21 cellular contexts compared by ENCODE assay signal in the genomic region with DNA sequence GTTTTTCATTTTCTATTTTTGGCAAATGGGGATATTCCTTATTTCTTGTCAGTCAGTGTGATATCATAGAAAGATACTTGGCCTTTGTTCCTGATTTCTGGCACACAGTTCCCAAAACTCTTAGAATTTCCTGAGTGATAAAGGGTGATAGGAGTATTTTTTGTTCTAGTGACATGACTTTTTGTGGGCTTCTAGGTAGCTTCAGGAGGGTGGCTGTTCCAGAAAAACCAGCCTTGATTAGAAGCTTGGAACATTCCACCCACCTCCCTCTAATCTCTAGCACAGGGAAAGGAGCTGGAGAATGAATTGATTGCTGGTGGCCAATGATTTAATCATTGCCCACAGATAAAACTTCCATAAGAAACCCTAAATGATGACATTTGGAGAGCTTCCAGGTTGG. TPM values are rescaled to one million over a fixed set of nuclear protein-coding genes. Genes with fewer than 3 reads are reported as not detected.
DNase-seq lines count a peak whose midpoint lies in the region; ATAC-seq, FAIRE-seq and TF ChIP-seq lines count a peak whose summit lies in the region.
"Had no signal": no experiment of that assay in that cellular context is flagged by ENCODE, and none has a peak within 500 bp of the region (broad histone marks: within the 10 kb centered on the region; RNA-seq: fewer than 3 reads in every experiment).

No MANE protein-coding gene starts in this region.

- no peak overlapping the region for H4K5ac ChIP-seq in IMR-90 (ENCODE audit: low read depth, low read length)

- H3K9me3 Mint-ChIP-seq in HFFc6 = no peaks in the 10 kb centered on the region
- H3K9me3 Mint-ChIP-seq: CD14-positive monocyte; CD4-positive, alpha-beta memory T cell; CD4-positive, CD25-positive, alpha-beta regulatory T cell had no signal

- TF ChIP-seq CTCF in HFFc6 (IDR thresholded peaks at IDR 0.05) (no peak), IMR-90 (conservative IDR thresholded peaks at IDR 0.05; ENCODE audit: low read depth, low read length) (no peak), endothelial cell of umbilical vein (IDR thresholded peaks at IDR 0.05; ENCODE audit: extremely low read depth in 1 of 2, insufficient read depth in 1 of 2, low read depth in 1 of 2, low read length in 2 of 2) (no peak)

- DNase-seq in HFFc6 (no peak), IMR-90 (no peak), endothelial cell of umbilical vein (ENCODE audit: low read depth, low spot score) (no peak), NCI-H2029 (lab: John Stamatoyannopoulos, UW) (no peak), midbrain (lab: John Stamatoyannopoulos, UW) (no peak)
- DNase-seq: 8988T; ACHN; BE2C; C1 segment of cervical spinal cord; Caco-2; Calu3; CD4-positive, alpha-beta memory T cell; CD4-positive, CD25-positive, alpha-beta regulatory T cell; DMS79 treated with DMSO at 0.1 percent for 48 hours; GF-D8 had no signal

- H4K91ac ChIP-seq in IMR-90 (ENCODE audit: insufficient read depth, low read depth, low read length) = no peak overlapping the region

- no peaks in the 10 kb centered on the region for H3K79me1 ChIP-seq in IMR-90 (ENCODE audit: low read depth in 1 of 2, low read length in 2 of 2)

- H2AFZ ChIP-seq in IMR-90 (replicated peaks; ENCODE audit: low read length, poor library complexity) = no peak overlapping the region
- peak overlapping the region; percentile 4 for H2AFZ ChIP-seq in endothelial cell of umbilical vein (ENCODE audit: low read depth, low read length)

- dilution Hi-C loops in IMR-90 (cut with HindIII; ENCODE audit: low sequenced_read_pairs, unreplicated experiment) = no loop called here
- dilution Hi-C loops in endothelial cell of umbilical vein (cut with MboI; ENCODE audit: extremely low pct_ligation_motif_present, low sequenced_read_pairs) = no loop called here

- CTCF ChIA-PET in IMR-90 (lab: Yijun Ruan, JAX) = no interaction called here
- CTCF ChIA-PET in endothelial cell of umbilical vein (lab: Charles Lee) = interaction anchor here (1.6 to 5.9 kb wide), 3 partner anchors 17 to 73 kb away, joined by 4 to 53 read pairs (median 5); no protein-coding TSS in a partner anchor

- H3K9me3 ChIP-seq in IMR-90 (ENCODE audit: control insufficient read depth, insufficient read depth, low read length) = no peaks in the 10 kb centered on the region
- no peaks in the 10 kb centered on the region for H3K9me3 ChIP-seq in endothelial cell of umbilical vein (replicated peaks; ENCODE audit: control insufficient read depth, insufficient read depth, low read length)
- H3K9me3 ChIP-seq: BE2C, BLaER1, Caco-2 had no signal

- FAIRE-seq in endothelial cell of umbilical vein (lab: Jason Lieb, UNC) = no peak
- FAIRE-seq: D721Med, GM12891, GM19239 had no signal

- in situ Hi-C loops in IMR-90 (cut with MboI; ENCODE audit: low sequenced_read_pairs) = no loop called here

- no peak overlapping the region for H3K27ac ChIP-seq in IMR-90 (ENCODE audit: insufficient read depth, low read length)
- peak overlapping the region; percentile 95 for H3K27ac ChIP-seq in endothelial cell of umbilical vein (ENCODE audit: insufficient read depth, low read depth, low read length)
- H3K27ac ChIP-seq: BLaER1 had no signal

- POLR2A ChIA-PET in IMR-90 (lab: Charles Lee; ENCODE audit: unreplicated experiment) (no interaction called here), endothelial cell of umbilical vein (lab: Charles Lee) (no interaction called here)

- H3K56ac ChIP-seq in IMR-90 (ENCODE audit: extremely low read depth, insufficient read depth, low read length) = no peak overlapping the region

- ATAC-seq in IMR-90 (ENCODE audit: low read depth) (no peak), GM19452 (IDR thresholded peaks at IDR 0.05; ENCODE audit: unreplicated experiment) (no peak)

- no peak overlapping the region for H2BK120ac ChIP-seq in IMR-90 (ENCODE audit: low read depth, low read length)

- H3K36me3 Mint-ChIP-seq in HFFc6 (ENCODE audit: low read depth) = no peaks in the 10 kb centered on the region
- H3K36me3 Mint-ChIP-seq: CD14-positive monocyte; CD4-positive, alpha-beta memory T cell; CD4-positive, CD25-positive, alpha-beta regulatory T cell had no signal

- no peaks in the 10 kb centered on the region for H3K27me3 Mint-ChIP-seq in HFFc6 (ENCODE audit: insufficient read depth)

- no peak overlapping the region for H3K4me3 Mint-ChIP-seq in HFFc6
- H3K4me3 Mint-ChIP-seq: CD14-positive monocyte; CD4-positive, alpha-beta memory T cell; CD4-positive, CD25-positive, alpha-beta regulatory T cell had no signal

- peaks cover 64% of the 10 kb centered on the region for H3K4me1 Mint-ChIP-seq in HFFc6 (ENCODE audit: low read depth)

- H3K27me3 ChIP-seq in IMR-90 (ENCODE audit: control insufficient read depth, insufficient read depth, low read length) (no peaks in the 10 kb centered on the region), endothelial cell of umbilical vein (ENCODE audit: control insufficient read depth in 2 of 2, insufficient read depth in 2 of 2, low read length in 2 of 2) (no peaks in the 10 kb centered on the region)
- H3K27me3 ChIP-seq: BLaER1 had no signal

- H2AK5ac ChIP-seq in IMR-90 (ENCODE audit: low read depth, low read length) = no peak overlapping the region

- peaks cover 7% of the 10 kb centered on the region for H3K9me1 ChIP-seq in IMR-90 (ENCODE audit: insufficient read depth, low read length)
- no peaks in the 10 kb centered on the region for H3K9me1 ChIP-seq in endothelial cell of umbilical vein (replicated peaks; ENCODE audit: control insufficient read depth, extremely low read depth, insufficient read depth, low read length)

- no peak overlapping the region for H2BK20ac ChIP-seq in IMR-90 (ENCODE audit: low read depth, low read length)

- no peak overlapping the region for H2AK9ac ChIP-seq in IMR-90 (replicated peaks; ENCODE audit: low read depth, low read length, poor library complexity)

- intact Hi-C loops in IMR-90 (cut with micrococcal nuclease) = no loop called here
- intact Hi-C loops in endothelial cell of umbilical vein (cut with micrococcal nuclease) = no loop called here

- H3K4me2 ChIP-seq in IMR-90 (ENCODE audit: low read depth, low read length) (no peak overlapping the region), endothelial cell of umbilical vein (ENCODE audit: insufficient read depth, low read length) (no peak overlapping the region)
- H3K4me2 ChIP-seq: BLaER1 had no signal

- H3K4me1 ChIP-seq in IMR-90 (ENCODE audit: control insufficient read depth, insufficient read depth, low read length) = peaks cover 3% of the 10 kb centered on the region
- peaks cover 26% of the 10 kb centered on the region for H3K4me1 ChIP-seq in endothelial cell of umbilical vein (ENCODE audit: control insufficient read depth, extremely low read depth, insufficient read depth, low read length)
- H3K4me1 ChIP-seq: BE2C, BLaER1, Caco-2 had no signal

- H2BK15ac ChIP-seq in IMR-90 (ENCODE audit: low read depth, low read length) = 0 out of 3 replicates have a peak overlapping the region, but pooled peaks have one; percentile 1

- BruUV-seq in IMR-90 (replicated peaks; lab: Mats Ljungman, UMichigan) (no TSS peak), endothelial cell of umbilical vein (replicated peaks; lab: Mats Ljungman, UMichigan) (no TSS peak)

- H3K4me3 ChIP-seq in IMR-90 (ENCODE audit: insufficient read depth, low read depth, low read length) (no peak overlapping the region), endothelial cell of umbilical vein (replicated peaks in 1 of 3; ENCODE audit: insufficient read depth in 1 of 3, low read depth in 1 of 3, low read length in 3 of 3) (no peak overlapping the region)
- H3K4me3 ChIP-seq: BLaER1 had no signal

- H2BK5ac ChIP-seq in IMR-90 (ENCODE audit: low read depth, low read length, poor library complexity, severe bottlenecking) = no peak overlapping the region

- no peak overlapping the region for H3K23ac ChIP-seq in IMR-90 (ENCODE audit: low read depth, low read length)

- H3K79me2 ChIP-seq in endothelial cell of umbilical vein (ENCODE audit: control insufficient read depth, insufficient read depth, low read length) = no peaks in the 10 kb centered on the region

- H3K4ac ChIP-seq in IMR-90 (ENCODE audit: low read depth, low read length) = no peak overlapping the region

- TF ChIP-seq RAD21 in IMR-90 (IDR thresholded peaks at IDR 0.05; ENCODE audit: low read length) = no peak

- TF ChIP-seq POLR2A in IMR-90 (IDR thresholded peaks at IDR 0.05; ENCODE audit: low read depth, low read length) = no peak
- TF ChIP-seq POLR2A in endothelial cell of umbilical vein (IDR thresholded peaks at IDR 0.05; ENCODE audit: low read depth, low read length) = no peak

- no peak overlapping the region for H3K18ac ChIP-seq in IMR-90 (ENCODE audit: low read depth, low read length)

- H3K9ac ChIP-seq in IMR-90 (ENCODE audit: low read depth, low read length) = no peak overlapping the region
- no peak overlapping the region for H3K9ac ChIP-seq in endothelial cell of umbilical vein (replicated peaks; ENCODE audit: extremely low read depth, insufficient read depth, low read length)
- H3K9ac ChIP-seq: BLaER1 had no signal

- H3K36me3 ChIP-seq in IMR-90 (ENCODE audit: control insufficient read depth, insufficient read depth, low read length) (no peaks in the 10 kb centered on the region), endothelial cell of umbilical vein (ENCODE audit: control insufficient read depth in 2 of 2, extremely low read depth in 1 of 2, insufficient read depth in 2 of 2, low read length in 2 of 2) (no peaks in the 10 kb centered on the region)
- H3K36me3 ChIP-seq: BE2C, BLaER1 had no signal

- H3K27ac Mint-ChIP-seq in HFFc6 = 0 out of 2 replicates have a peak overlapping the region, but pooled peaks have one; percentile 12
- H3K27ac Mint-ChIP-seq: CD14-positive monocyte; CD4-positive, CD25-positive, alpha-beta regulatory T cell had no signal

- H4K20me1 ChIP-seq in IMR-90 (ENCODE audit: insufficient read depth, low read length) (no peaks in the 10 kb centered on the region), endothelial cell of umbilical vein (replicated peaks; ENCODE audit: control insufficient read depth, extremely low read depth, insufficient read depth, low read length) (no peaks in the 10 kb centered on the region)
- H4K20me1 ChIP-seq: BLaER1 had no signal

- no peak overlapping the region for H3K14ac ChIP-seq in IMR-90 (replicated peaks; ENCODE audit: low read depth, low read length)

- H4K8ac ChIP-seq in IMR-90 (ENCODE audit: low read depth in 2 of 2, low read length in 2 of 2) = no peak overlapping the region

RNA-seq across cellular contexts. Expression of a gene that starts 17.2 kb away (rescaled TPM):
- 10 to 100 TPM; 34.4 to 57.3 (median 39.3) TPM for total RNA-seq in HFFc6 (2021; fragmentation: NEBNext Ultra II Directional; extraction: Animal tissue kit (Norgen Biotek cat#: 25700))
- 18.8 and 32.8 TPM in 2 replicates for total RNA-seq in IMR-90 (2012; rRNA removed)
- 16.8 and 20.0 TPM in 2 replicates for polyA plus RNA-seq in IMR-90 (2012; rRNA removed)
- 5.1 and 9.8 TPM in 2 replicates for polyA plus RNA-seq in IMR-90 (2012; cell fraction: cytosol; rRNA removed)
- 1.6 and 14.7 TPM in 2 replicates for polyA plus RNA-seq in IMR-90 (2012; cell fraction: nucleus; rRNA removed; ENCODE audit: low replicate concordance)
- 28.3 and 44.4 TPM in 2 replicates for total RNA-seq in endothelial cell of umbilical vein
- 18.9 and 24.2 TPM in 2 replicates for polyA plus RNA-seq in endothelial cell of umbilical vein
- 35.6 and 36.7 TPM in 2 replicates for polyA plus RNA-seq in endothelial cell of umbilical vein (2011; cell fraction: cytosol; rRNA removed)
- polyA plus RNA-seq in endothelial cell of umbilical vein (2011; cell fraction: nucleus; rRNA removed) = 24.4 and 31.7 TPM in 2 replicates
- polyA plus RNA-seq in endothelial cell of umbilical vein (2012) = 62.5 and 70.6 TPM in 2 replicates
- 24.6 and 27.8 TPM in 2 replicates for polyA minus RNA-seq in endothelial cell of umbilical vein
- polyA minus RNA-seq in endothelial cell of umbilical vein (2011; cell fraction: cytosol; rRNA and poly(A)+ RNA removed) = 3.1 TPM
- polyA minus RNA-seq in endothelial cell of umbilical vein (2011; cell fraction: nucleus; rRNA and poly(A)+ RNA removed) = 25.4 and 28.9 TPM in 2 replicates
